ENCODE assay signal across 8 cellular contexts in genomic region chr11:560305-561147, GRCh38.
A peak's percentile ranks its signal among the peaks of the same experiment; 100 is the strongest.
DNase-seq lines count a peak whose midpoint lies in the region; ATAC-seq, FAIRE-seq and TF ChIP-seq lines count a peak whose summit lies in the region.

Gene LMNTD2 (minus strand): TSS chr11:560738. CDS start chr11:560716, 22 bp downstream.
A gene with protein sequence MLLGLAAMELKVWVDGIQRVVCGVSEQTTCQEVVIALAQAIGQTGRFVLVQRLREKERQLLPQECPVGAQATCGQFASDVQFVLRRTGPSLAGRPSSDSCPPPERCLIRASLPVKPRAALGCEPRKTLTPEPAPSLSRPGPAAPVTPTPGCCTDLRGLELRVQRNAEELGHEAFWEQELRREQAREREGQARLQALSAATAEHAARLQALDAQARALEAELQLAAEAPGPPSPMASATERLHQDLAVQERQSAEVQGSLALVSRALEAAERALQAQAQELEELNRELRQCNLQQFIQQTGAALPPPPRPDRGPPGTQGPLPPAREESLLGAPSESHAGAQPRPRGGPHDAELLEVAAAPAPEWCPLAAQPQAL (plus strand): TSS chr11:560970. CDS start chr11:561769, 799 bp downstream.

- peaks cover 5% of the 10 kb centered on the region for H3K4me1 Mint-ChIP-seq in nephron

- H3K4me3 Mint-ChIP-seq in nephron, result peak within 1 kb of the TSS; percentile 86 to 89 (median 87)

- H3K36me3 Mint-ChIP-seq in nephron (ENCODE audit: low read depth), result no peaks in the 10 kb centered on the region

- H3K27me3 Mint-ChIP-seq in nephron (ENCODE audit: low read depth), result peaks cover 39% of the 10 kb centered on the region

- H3K27ac Mint-ChIP-seq in nephron, result peak within 1 kb of the TSS in 2 of 3 experiments; percentile 67 to 88

- peak; percentile 83 for DNase-seq in DMS153 treated with DMSO at 0.1 percent for 48 hours (lab: John Stamatoyannopoulos, UW; ENCODE audit: unreplicated experiment)
- DNase-seq in KG1 (lab: John Stamatoyannopoulos, UW), result peak; percentile 94
- DNase-seq in RCC 7860 (ENCODE audit: low spot score), result peak; percentile 74
- peak; percentile 92 to 96 for DNase-seq in activated T-helper 1 cell treated with anti-CD3 and anti-CD28 coated beads, Interleukin-2, amount 50 U/mL, for 16 hours (ENCODE audit: low read depth in 1 of 2, low spot score in 1 of 2)
- DNase-seq in fibroblast of pulmonary artery (ENCODE audit: low read depth), result peak; percentile 78
- DNase-seq in stimulated activated naive CD4-positive, alpha-beta T cell treated with Interleukin-2 at 50 U/mL for 16 hours (lab: John Stamatoyannopoulos, UW), result peak; percentile 93

- no peak for FAIRE-seq in RCC 7860 (lab: Jason Lieb, UNC)

- H3K9me3 Mint-ChIP-seq in nephron, result no peaks in the 10 kb centered on the region

- TF ChIP-seq CTCF in fibroblast of pulmonary artery (IDR thresholded peaks at IDR 0.05; ENCODE audit: low read length, missing control alignments) (no peak), nephron (IDR thresholded peaks at IDR 0.05; ENCODE audit: unreplicated experiment in 3 of 3) (no peak)

- peak; percentile 61 for ATAC-seq in GM21619 (IDR thresholded peaks at IDR 0.05; ENCODE audit: unreplicated experiment)

- peak within 1 kb of the TSS; percentile 61 for H3K4me3 ChIP-seq in fibroblast of pulmonary artery (replicated peaks; ENCODE audit: low read depth, low read length)

Comparison
In these comparisons a context has a peak if more than half of its experiments do, and no peak if none do; other contexts are left out.
1. Peak in every context shown above with its lines: DNase-seq, ATAC-seq and H3K4me3 ChIP-seq.